ENCODE assay signal across 21 cellular contexts in genomic region chr22:32233091-32233490, GRCh38. TPM values are rescaled to one million over a fixed set of nuclear protein-coding genes. Genes with fewer than 3 reads are reported as not detected.
DNase-seq lines count a peak whose midpoint lies in the region; ATAC-seq and FAIRE-seq lines count a peak whose summit lies in the region.
"Had no signal": no experiment of that assay in that cellular context is flagged by ENCODE, and none has a peak within 500 bp of the region (broad histone marks: within the 10 kb centered on the region; RNA-seq: fewer than 3 reads in every experiment).

No MANE protein-coding gene starts in this region.

- no peaks in the 10 kb centered on the region for H3K4me1 Mint-ChIP-seq in activated T-cell treated with anti-CD3 and anti-CD28 coated beads, Interleukin-2, amount 50 U/mL, for 4 hours (ENCODE audit: low read depth)
- H3K4me1 Mint-ChIP-seq: B cell had no signal

- FAIRE-seq in islet of Langerhans (lab: Jason Lieb, UNC) = peak; percentile 33
- FAIRE-seq: A549, D721Med, G401.6, GM12891 had no signal

- peak; percentile 3 for DNase-seq in RPMI7951 (ENCODE audit: low read depth)
- DNase-seq in foreskin melanocyte = peak; percentile 38
- DNase-seq in pons (ENCODE audit: low spot score) = peak; percentile 56
- no peak for DNase-seq in activated T-cell treated with anti-CD3 and anti-CD28 coated beads, Interleukin-2, amount 50 U/mL, for 4 hours
- DNase-seq in HPDE6-E6E7 (ENCODE audit: extremely low spot score) = no peak
- DNase-seq in NCI-H510A (lab: John Stamatoyannopoulos, UW) = no peak
- DNase-seq: AML-193; Caco-2; Calu3; CD4-positive, alpha-beta T cell; CD8-positive, alpha-beta T cell; DMS79 treated with DMSO at 0.1 percent for 48 hours; GF-D8 had no signal

- no peak for ATAC-seq in activated T-cell treated with anti-CD3 and anti-CD28 coated beads, Interleukin-2, amount 50 U/mL, for 4 hours
- no peak for ATAC-seq in GM18858 (IDR thresholded peaks at IDR 0.05; ENCODE audit: unreplicated experiment)
- ATAC-seq: A549; CD8-positive, alpha-beta T cell had no signal

- H3K36me3 Mint-ChIP-seq in activated T-cell treated with anti-CD3 and anti-CD28 coated beads, Interleukin-2, amount 50 U/mL, for 4 hours (ENCODE audit: insufficient read depth) = no peaks in the 10 kb centered on the region
- H3K36me3 Mint-ChIP-seq: CD8-positive, alpha-beta T cell had no signal

- no peaks in the 10 kb centered on the region for H3K9me3 Mint-ChIP-seq in activated T-cell treated with anti-CD3 and anti-CD28 coated beads, Interleukin-2, amount 50 U/mL, for 4 hours
- H3K9me3 Mint-ChIP-seq: CD4-positive, alpha-beta T cell; CD8-positive, alpha-beta T cell had no signal

- no peak overlapping the region for H3K4me3 Mint-ChIP-seq in activated T-cell treated with anti-CD3 and anti-CD28 coated beads, Interleukin-2, amount 50 U/mL, for 4 hours
- H3K4me3 Mint-ChIP-seq: B cell; CD4-positive, alpha-beta T cell; CD8-positive, alpha-beta T cell had no signal

- H3K27me3 Mint-ChIP-seq in activated T-cell treated with anti-CD3 and anti-CD28 coated beads, Interleukin-2, amount 50 U/mL, for 4 hours (ENCODE audit: low read depth) = peaks cover 31% of the 10 kb centered on the region

RNA-seq across cellular contexts. Expression of gene SLC5A4, which starts 22.1 kb away (rescaled TPM):
- not detected in 2 replicates for total RNA-seq in RPMI7951 (2014; rRNA removed; shearing (Covaris generic))
- not detected for total RNA-seq in activated T-cell treated with anti-CD3 and anti-CD28 coated beads, Interleukin-2, amount 50 U/mL, for 4 hours
- total RNA-seq: A172; B cell; Caco-2; Calu3; CD4-positive, alpha-beta T cell; CD8-positive, alpha-beta T cell had no signal

RNA-seq across cellular contexts. Expression of gene RFPL2, which starts 28.2 kb away (rescaled TPM):
- total RNA-seq in RPMI7951 (2014; rRNA removed; shearing (Covaris generic)) = not detected in 2 replicates
- not detected for total RNA-seq in activated T-cell treated with anti-CD3 and anti-CD28 coated beads, Interleukin-2, amount 50 U/mL, for 4 hours
- total RNA-seq: A172; B cell; Caco-2; CD8-positive, alpha-beta T cell had no signal

Comparison
In these comparisons a context has a peak if more than half of its experiments do, and no peak if none do; other contexts are left out.
1. DNase-seq: peak in RPMI7951 (single experiment), foreskin melanocyte (single experiment) and pons (single experiment); none in activated T-cell treated with anti-CD3 and anti-CD28 coated beads, Interleukin-2, amount 50 U/mL, for 4 hours (single experiment), HPDE6-E6E7 (single experiment) and NCI-H510A (single experiment).